ENCODE assay signal across 18 cellular contexts in genomic region chr1:210657806-210658205, GRCh38.
"Had no signal": no experiment of that assay in that cellular context is flagged by ENCODE, and none has a peak within 500 bp of the region (broad histone marks: within the 10 kb centered on the region; RNA-seq: fewer than 3 reads in every experiment).

No MANE protein-coding gene starts in this region.

- H3K4me3 ChIP-seq: colonic mucosa, esophagus muscularis mucosa, gastrocnemius medialis, heart right ventricle, left lung, lower lobe of right lung, mucosa of descending colon had no signal

- H3K27me3 ChIP-seq: colonic mucosa, esophagus muscularis mucosa, foreskin keratinocyte, gastrocnemius medialis, heart right ventricle, left lung had no signal

- ATAC-seq: effector memory CD8-positive, alpha-beta T cell; foreskin keratinocyte; gastrocnemius medialis; heart right ventricle; left cardiac atrium; left lung; left ventricle myocardium superior; lower lobe of right lung; mucosa of descending colon had no signal

- H3K9me3 ChIP-seq: colonic mucosa, esophagus muscularis mucosa, gastrocnemius medialis, left lung, lower lobe of right lung, mucosa of descending colon had no signal

- H3K4me1 ChIP-seq: colonic mucosa, esophagus muscularis mucosa, foreskin keratinocyte, gastrocnemius medialis, heart right ventricle, left lung, lower lobe of right lung had no signal

- DNase-seq: colonic mucosa; cortex of kidney; effector CD8-positive, alpha-beta T cell; effector memory CD8-positive, alpha-beta T cell; endodermal cell; foreskin keratinocyte; gastrocnemius medialis; glutamatergic neuron; heart right ventricle; hippocampal formation; left cardiac atrium; left lung; left ventricle myocardium superior; lower lobe of right lung; mesenchymal stem cell; mucosa of descending colon; naive B cell had no signal

- H3K36me3 ChIP-seq: colonic mucosa, esophagus muscularis mucosa, gastrocnemius medialis, heart right ventricle, left lung, lower lobe of right lung had no signal

- H3K27ac ChIP-seq: colonic mucosa, esophagus muscularis mucosa, foreskin keratinocyte, gastrocnemius medialis, heart right ventricle, left lung, lower lobe of right lung had no signal
